1 cellular context compared by ENCODE assay signal in the genomic region with DNA sequence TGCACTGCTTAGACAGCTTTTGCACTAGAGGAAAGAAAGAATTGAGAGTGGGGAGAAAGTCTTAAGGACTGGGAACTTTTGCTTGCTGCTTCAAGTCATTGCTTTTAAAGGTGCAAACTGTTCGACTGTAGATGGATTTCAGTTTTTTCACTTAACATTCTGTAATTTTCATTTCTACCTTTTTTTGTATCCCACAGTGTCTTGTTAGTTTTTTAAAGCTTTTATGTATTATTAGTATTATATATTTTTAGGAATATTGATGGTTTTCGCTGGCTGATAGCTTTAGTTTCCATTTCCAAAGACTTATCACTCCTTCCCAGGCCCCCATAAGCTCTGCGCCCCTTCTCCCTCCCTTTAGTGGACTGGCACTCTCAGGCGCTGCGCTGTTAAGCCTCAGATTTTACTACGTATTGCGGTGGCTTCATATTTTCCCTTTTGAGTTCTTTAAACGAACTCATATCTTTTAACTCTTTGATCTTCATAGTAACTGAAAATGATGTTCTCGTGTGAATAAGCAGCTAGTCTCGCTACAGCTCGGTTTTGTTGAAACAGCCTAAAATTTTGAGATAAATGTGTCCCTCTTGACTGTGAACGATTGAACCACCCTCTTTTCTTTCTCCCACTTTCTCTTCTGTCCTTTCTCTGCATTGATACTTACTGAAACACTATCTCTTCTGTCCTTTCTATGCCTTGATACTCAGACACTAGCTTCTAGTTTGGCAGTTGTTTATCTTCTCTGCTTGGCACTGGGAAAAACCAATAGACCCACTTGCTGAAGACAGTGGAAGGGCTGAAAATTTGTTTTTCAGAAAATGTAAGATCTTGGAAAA.
TF ChIP-seq lines count a peak whose summit lies in the region.

No MANE protein-coding gene starts in this region.

TF ChIP-seq in endothelial cell of umbilical vein, 7 proteins besides CTCF, POLR2A, EP300 and RAD21:
- no peak for TF ChIP-seq EZH2 (IDR thresholded peaks at IDR 0.05; ENCODE audit: borderline replicate concordance, low read depth, low read length, severe bottlenecking)
- TF ChIP-seq FOS (IDR thresholded peaks at IDR 0.05; ENCODE audit: borderline replicate concordance, insufficient read depth, low read length): no peak
- no peak for TF ChIP-seq GATA2 (IDR thresholded peaks at IDR 0.05; ENCODE audit: insufficient read depth, insufficient read length, low read depth, low read length)
- no peak for TF ChIP-seq MYC (IDR thresholded peaks at IDR 0.05; ENCODE audit: low read depth, low read length)
- TF ChIP-seq JUN (IDR thresholded peaks at IDR 0.05; ENCODE audit: borderline replicate concordance, insufficient read depth, insufficient read length, low read depth): no peak
- TF ChIP-seq POLR2AphosphoS5 (IDR thresholded peaks at IDR 0.05; ENCODE audit: insufficient read depth, low read depth, low read length): no peak
- TF ChIP-seq, protein P1, sequence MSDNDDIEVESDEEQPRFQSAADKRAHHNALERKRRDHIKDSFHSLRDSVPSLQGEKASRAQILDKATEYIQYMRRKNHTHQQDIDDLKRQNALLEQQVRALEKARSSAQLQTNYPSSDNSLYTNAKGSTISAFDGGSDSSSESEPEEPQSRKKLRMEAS (IDR thresholded peaks at IDR 0.05; ENCODE audit: insufficient read depth, insufficient read length): no peak
